In genomic region chr13:113970810-113971470, GRCh38 we compare ENCODE assay signal across 15 cellular contexts. TPM values are rescaled to one million over a fixed set of nuclear protein-coding genes. Genes with fewer than 3 reads are reported as not detected.
A peak's percentile ranks its signal among the peaks of the same experiment; 100 is the strongest.
DNase-seq lines count a peak whose midpoint lies in the region; ATAC-seq and TF ChIP-seq lines count a peak whose summit lies in the region.
"Had no signal": no experiment of that assay in that cellular context is flagged by ENCODE, and none has a peak within 500 bp of the region (broad histone marks: within the 10 kb centered on the region; RNA-seq: fewer than 3 reads in every experiment).

No MANE protein-coding gene starts in this region.

- no peak overlapping the region for H3K4me3 Mint-ChIP-seq in natural killer cell treated with Interleukin-12 subunit alpha and Interleukin-12 subunit beta and Interleukin-15 and Interleukin-18, amount 100 ng/mL, for 72 hours
- H3K4me3 Mint-ChIP-seq in natural killer cell, result no peak overlapping the region

- DNase-seq in natural killer cell treated with Interleukin-12 subunit alpha and Interleukin-12 subunit beta and Interleukin-15 and Interleukin-18, amount 100 ng/mL, for 72 hours (ENCODE audit: low spot score), result peak; percentile 53
- DNase-seq in natural killer cell (no peak), esophagus muscularis mucosa (ENCODE audit: extremely low spot score) (no peak), 8988T (no peak), RPMI8226 (no peak), Ammon's horn (ENCODE audit: low spot score) (no peak), dedifferentiated amniotic fluid mesenchymal stem cell (ENCODE audit: extremely low spot score) (no peak)
- DNase-seq: activated CD4-positive, alpha-beta T cell treated with anti-CD3 and anti-CD28 coated beads for 4 hours; amniotic stem cell; GDM1; NCI-H1694 treated with DMSO at 0.1 percent for 48 hours; stimulated activated CD4-positive, alpha-beta T cell treated with anti-CD3 and anti-CD28 coated beads, Interleukin-4, amount 100 ng/mL, for 24 hours had no signal

- no peaks in the 10 kb centered on the region for H3K4me1 Mint-ChIP-seq in natural killer cell treated with Interleukin-12 subunit alpha and Interleukin-12 subunit beta and Interleukin-15 and Interleukin-18, amount 100 ng/mL, for 72 hours (ENCODE audit: low read depth in 2 of 2)
- H3K4me1 Mint-ChIP-seq in natural killer cell, result no peaks in the 10 kb centered on the region

- H3K9me3 ChIP-seq in esophagus muscularis mucosa (no peaks in the 10 kb centered on the region), mucosa of rectum (ENCODE audit: control insufficient read depth in 2 of 2, low read length in 2 of 2) (no peaks in the 10 kb centered on the region)

- ATAC-seq in natural killer cell treated with Interleukin-12 subunit alpha and Interleukin-12 subunit beta and Interleukin-15 and Interleukin-18, amount 100 ng/mL, for 72 hours, result no peak
- no peak for ATAC-seq in natural killer cell
- ATAC-seq: naive thymus-derived CD8-positive, alpha-beta T cell had no signal

- TF ChIP-seq EP300 in esophagus muscularis mucosa (IDR thresholded peaks at IDR 0.05), result peak; percentile 29

- 61% methylated on average over 17 of the region's 19 CpGs for whole genome bisulfite sequencing in esophagus muscularis mucosa

- H3K27me3 ChIP-seq in esophagus muscularis mucosa (no peaks in the 10 kb centered on the region), mucosa of rectum (ENCODE audit: control insufficient read depth in 2 of 2, insufficient read depth in 2 of 2, low read length in 2 of 2) (no peaks in the 10 kb centered on the region)

- H3K9ac ChIP-seq in mucosa of rectum (ENCODE audit: low read depth in 1 of 2, low read length in 2 of 2), result peak overlapping the region in 1 of 2 donors; percentile 61

- no peaks in the 10 kb centered on the region for H3K36me3 Mint-ChIP-seq in natural killer cell treated with Interleukin-12 subunit alpha and Interleukin-12 subunit beta and Interleukin-15 and Interleukin-18, amount 100 ng/mL, for 72 hours
- no peaks in the 10 kb centered on the region for H3K36me3 Mint-ChIP-seq in natural killer cell

- H3K36me3 ChIP-seq in esophagus muscularis mucosa (peaks cover 4 to 35% (median 21%) of the 10 kb centered on the region in 4 donors), mucosa of rectum (ENCODE audit: control insufficient read depth in 2 of 2, insufficient read depth in 2 of 2, low read length in 2 of 2) (no peaks in the 10 kb centered on the region)

- H3K4me3 ChIP-seq in esophagus muscularis mucosa, result no peak overlapping the region
- H3K4me3 ChIP-seq in mucosa of rectum (ENCODE audit: low read length in 2 of 2), result peak overlapping the region; percentile 52

- TF ChIP-seq CTCF in natural killer cell (IDR thresholded peaks at IDR 0.05) (no peak), esophagus muscularis mucosa (IDR thresholded peaks at IDR 0.05) (no peak)

- H3K27ac Mint-ChIP-seq in natural killer cell treated with Interleukin-12 subunit alpha and Interleukin-12 subunit beta and Interleukin-15 and Interleukin-18, amount 100 ng/mL, for 72 hours, result no peak overlapping the region
- no peak overlapping the region for H3K27ac Mint-ChIP-seq in natural killer cell

- no peaks in the 10 kb centered on the region for H3K9me3 Mint-ChIP-seq in natural killer cell treated with Interleukin-12 subunit alpha and Interleukin-12 subunit beta and Interleukin-15 and Interleukin-18, amount 100 ng/mL, for 72 hours
- H3K9me3 Mint-ChIP-seq in natural killer cell, result no peaks in the 10 kb centered on the region

- H3K27ac ChIP-seq in esophagus muscularis mucosa (replicated peaks in 1 of 4) (peak overlapping the region; percentile 90 to 95 (median 92)), mucosa of rectum (ENCODE audit: low read depth in 2 of 2, low read length in 2 of 2) (peak overlapping the region; percentile 86 to 87)
- H3K27ac ChIP-seq: HL-60 had no signal

- H3K27me3 Mint-ChIP-seq in natural killer cell treated with Interleukin-12 subunit alpha and Interleukin-12 subunit beta and Interleukin-15 and Interleukin-18, amount 100 ng/mL, for 72 hours, result no peaks in the 10 kb centered on the region
- no peaks in the 10 kb centered on the region for H3K27me3 Mint-ChIP-seq in natural killer cell (ENCODE audit: low read depth in 2 of 2)
- H3K27me3 Mint-ChIP-seq: naive thymus-derived CD8-positive, alpha-beta T cell had no signal

- TF ChIP-seq POLR2A in esophagus muscularis mucosa (IDR thresholded peaks at IDR 0.05; ENCODE audit: low read depth), result no peak

- H3K4me1 ChIP-seq in esophagus muscularis mucosa (peaks cover 17 to 34% (median 29%) of the 10 kb centered on the region in 4 donors), mucosa of rectum (ENCODE audit: control insufficient read depth in 2 of 2, insufficient read depth in 2 of 2, low read length in 2 of 2) (peaks cover 15 to 20% of the 10 kb centered on the region in 2 donors)

- intact Hi-C loops in natural killer cell (cut with micrococcal nuclease) (no loop called here), esophagus muscularis mucosa (cut with DNase I) (no loop called here)

RNA-seq across cellular contexts. Expression of gene C13orf46, which starts 2.9 kb away (rescaled TPM):
- total RNA-seq in natural killer cell treated with Interleukin-12 subunit alpha and Interleukin-12 subunit beta and Interleukin-15 and Interleukin-18, amount 100 ng/mL, for 72 hours, result 1 to 10 TPM in 1 of 2 donors, under 1 TPM in 1; 0.64 to 1.4 TPM
- total RNA-seq in natural killer cell (10 to 100 TPM; 21.1 to 23.9 (median 23.5) TPM), esophagus muscularis mucosa (1 to 10 TPM in 2 of 4 donors, under 1 TPM in 2; 0.17 to 2.1 (median 0.89) TPM)

Comparison
In these comparisons a context has a peak if more than half of its experiments do, and no peak if none do; other contexts are left out.
1. RNA of gene C13orf46, which starts 2.9 kb away (total RNA-seq): 21.1 to 23.9 TPM in natural killer cell; 0.64 to 1.4 TPM in natural killer cell treated with Interleukin-12 subunit alpha and Interleukin-12 subunit beta and Interleukin-15 and Interleukin-18, amount 100 ng/mL, for 72 hours and 0.17 to 2.1 TPM in esophagus muscularis mucosa; every median in the first group is over 4 times any median in the second.
2. H3K4me3 ChIP-seq: peak in mucosa of rectum (2 of 2); none in esophagus muscularis mucosa (0 of 4).